ENCODE assay signal across 9 cellular contexts in the genomic region with DNA sequence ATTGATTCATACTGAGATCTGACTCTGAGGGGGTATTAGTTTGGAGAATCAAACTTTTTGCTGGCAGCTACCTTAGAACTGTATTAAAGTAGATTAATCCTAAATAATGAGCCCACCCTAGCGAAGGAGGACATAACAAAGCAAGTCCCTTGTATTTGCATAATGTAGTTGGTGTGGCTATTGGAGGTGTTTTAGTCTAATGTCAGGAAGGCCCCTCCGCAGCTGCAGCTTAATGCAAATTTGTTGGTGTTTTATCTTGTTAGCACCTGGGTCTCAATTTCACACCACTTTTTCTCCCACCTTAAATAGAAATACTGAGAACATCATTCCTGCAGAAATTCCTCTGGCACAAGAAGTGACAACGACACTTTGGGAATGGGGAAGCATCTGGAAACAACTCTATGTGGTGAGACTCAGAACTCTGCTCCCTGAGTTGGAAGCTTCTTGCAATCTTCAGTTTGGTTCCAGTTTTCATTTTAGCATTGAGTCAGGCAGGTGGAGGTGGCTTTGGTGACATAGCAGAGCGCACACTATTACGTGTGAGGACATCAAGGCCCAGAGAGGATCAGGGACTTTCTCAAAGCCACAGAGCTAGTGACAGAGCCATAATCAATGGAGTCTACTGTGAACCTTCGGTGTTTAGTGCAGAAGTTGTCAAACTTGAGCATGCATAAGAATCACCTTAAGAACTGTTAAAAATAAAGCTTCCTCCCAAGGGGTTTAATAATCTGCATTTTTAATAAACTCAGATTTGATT. TPM values are rescaled to one million over a fixed set of nuclear protein-coding genes. Genes with fewer than 3 reads are reported as not detected.
A peak's percentile ranks its signal among the peaks of the same experiment; 100 is the strongest.
DNase-seq lines count a peak whose midpoint lies in the region; ATAC-seq and TF ChIP-seq lines count a peak whose summit lies in the region.
"Had no signal": no experiment of that assay in that cellular context is flagged by ENCODE, and none has a peak within 500 bp of the region (broad histone marks: within the 10 kb centered on the region; RNA-seq: fewer than 3 reads in every experiment).

No MANE protein-coding gene starts in this region.

- no peaks in the 10 kb centered on the region for H3K9me3 ChIP-seq in left lung
- no peaks in the 10 kb centered on the region for H3K9me3 ChIP-seq in uterus

- H3K27ac ChIP-seq in left lung (no peak overlapping the region), uterus (no peak overlapping the region)
- H3K27ac ChIP-seq: KMS-11 had no signal

- no peaks in the 10 kb centered on the region for H3K9me3 Mint-ChIP-seq in activated CD4-positive, alpha-beta T cell treated with anti-CD3 and anti-CD28 coated beads for 36 hours (ENCODE audit: low read depth)
- no peaks in the 10 kb centered on the region for H3K9me3 Mint-ChIP-seq in natural killer cell

- H3K4me1 Mint-ChIP-seq in activated CD4-positive, alpha-beta T cell treated with anti-CD3 and anti-CD28 coated beads for 36 hours = peaks cover 32% of the 10 kb centered on the region
- peaks cover 30 to 32% of the 10 kb centered on the region in 2 donors for H3K4me1 Mint-ChIP-seq in natural killer cell

- H3K4me3 ChIP-seq in left lung (no peak overlapping the region), uterus (no peak overlapping the region)

- no peak for TF ChIP-seq POLR2A in uterus (IDR thresholded peaks at IDR 0.05)

- POLR2A ChIA-PET in activated CD4-positive, alpha-beta T cell treated with anti-CD3 and anti-CD28 coated beads for 36 hours (lab: Charles Lee) = no interaction called here

- TF ChIP-seq CTCF in natural killer cell (IDR thresholded peaks at IDR 0.05) (no peak), left lung (IDR thresholded peaks at IDR 0.05) (no peak), uterus (IDR thresholded peaks at IDR 0.05) (no peak)

- H3K36me3 ChIP-seq in left lung (peaks cover 0 to 55% of the 10 kb centered on the region in 2 donors), uterus (no peaks in the 10 kb centered on the region)

- H3K27me3 Mint-ChIP-seq in activated CD4-positive, alpha-beta T cell treated with anti-CD3 and anti-CD28 coated beads for 36 hours = no peaks in the 10 kb centered on the region
- no peaks in the 10 kb centered on the region for H3K27me3 Mint-ChIP-seq in natural killer cell (ENCODE audit: low read depth in 2 of 2)

- peak; percentile 51 for DNase-seq in activated CD4-positive, alpha-beta T cell treated with anti-CD3 and anti-CD28 coated beads for 36 hours
- no peak for DNase-seq in activated CD4-positive, alpha-beta T cell treated with anti-CD3 and anti-CD28 coated beads, Interleukin-2, amount 50 U/mL, for 1 hour
- no peak for DNase-seq in natural killer cell
- DNase-seq in sciatic nerve (ENCODE audit: low spot score) = no peak
- DNase-seq in left lung = no peak
- DNase-seq in uterus = no peak

- peaks cover 42% of the 10 kb centered on the region for H3K36me3 Mint-ChIP-seq in activated CD4-positive, alpha-beta T cell treated with anti-CD3 and anti-CD28 coated beads for 36 hours (ENCODE audit: low read depth)
- H3K36me3 Mint-ChIP-seq in natural killer cell = no peaks in the 10 kb centered on the region

- CTCF ChIA-PET in activated CD4-positive, alpha-beta T cell treated with anti-CD3 and anti-CD28 coated beads for 36 hours (lab: Charles Lee) = interaction anchor here (0.6 kb wide), 1 partner anchor 134 kb away, joined by 4 read pairs; no protein-coding TSS in a partner anchor

- intact Hi-C loops in activated CD4-positive, alpha-beta T cell treated with anti-CD3 and anti-CD28 coated beads for 36 hours (cut with DNase I, micrococcal nuclease) = no loop called here
- intact Hi-C loops in natural killer cell (cut with micrococcal nuclease) = no loop called here
- intact Hi-C loops in sciatic nerve (cut with DNase I) = no loop called here
- intact Hi-C loops in left lung (cut with DNase I) = no loop called here
- intact Hi-C loops in uterus (cut with DNase I; ENCODE audit: low total_unique reads) = no loop called here

- H3K27me3 ChIP-seq in left lung = no peaks in the 10 kb centered on the region
- no peaks in the 10 kb centered on the region for H3K27me3 ChIP-seq in uterus

- H3K27ac Mint-ChIP-seq in activated CD4-positive, alpha-beta T cell treated with anti-CD3 and anti-CD28 coated beads for 36 hours = peak overlapping the region; percentile 45
- peak overlapping the region; percentile 59 for H3K27ac Mint-ChIP-seq in natural killer cell

- H3K4me3 Mint-ChIP-seq in activated CD4-positive, alpha-beta T cell treated with anti-CD3 and anti-CD28 coated beads for 36 hours = no peak overlapping the region
- H3K4me3 Mint-ChIP-seq in natural killer cell = no peak overlapping the region

- H3K4me1 ChIP-seq in left lung (no peaks in the 10 kb centered on the region), uterus (no peaks in the 10 kb centered on the region)

- peak; percentile 98 for ATAC-seq in activated CD4-positive, alpha-beta T cell treated with anti-CD3 and anti-CD28 coated beads for 36 hours
- ATAC-seq in GM21526 (IDR thresholded peaks at IDR 0.05; ENCODE audit: low FRiP score, unreplicated experiment) = peak; percentile 96
- peak; percentile 96 for ATAC-seq in HG03159 (IDR thresholded peaks at IDR 0.05; ENCODE audit: unreplicated experiment)
- ATAC-seq in natural killer cell = no peak
- no peak for ATAC-seq in sciatic nerve
- ATAC-seq in left lung = no peak

RNA-seq across cellular contexts. Expression of gene DOCK2, which starts 33.9 kb away (rescaled TPM):
- total RNA-seq in activated CD4-positive, alpha-beta T cell treated with anti-CD3 and anti-CD28 coated beads for 36 hours = 100 to 1,000 TPM; 189 to 198 TPM
- 100 to 1,000 TPM; 317 to 361 (median 320) TPM for total RNA-seq in natural killer cell
- total RNA-seq in sciatic nerve = 32.9 TPM
- total RNA-seq in left lung = 100 to 1,000 TPM in 1 of 2 donors, 10 to 100 TPM in 1; 30.3 to 101 TPM
- total RNA-seq in uterus = 10 to 100 TPM in 1 of 4 donors, 1 to 10 TPM in 3; 2.0 to 17.4 (median 7.5) TPM

Comparison
In these comparisons a context has a peak if more than half of its experiments do, and no peak if none do; other contexts are left out.
1. ATAC-seq: peak in activated CD4-positive, alpha-beta T cell treated with anti-CD3 and anti-CD28 coated beads for 36 hours (single experiment), GM21526 (single experiment) and HG03159 (single experiment); none in natural killer cell (0 of 3), sciatic nerve (single experiment) and left lung (single experiment).